ENCODE assay signal across 16 cellular contexts in the genomic region with DNA sequence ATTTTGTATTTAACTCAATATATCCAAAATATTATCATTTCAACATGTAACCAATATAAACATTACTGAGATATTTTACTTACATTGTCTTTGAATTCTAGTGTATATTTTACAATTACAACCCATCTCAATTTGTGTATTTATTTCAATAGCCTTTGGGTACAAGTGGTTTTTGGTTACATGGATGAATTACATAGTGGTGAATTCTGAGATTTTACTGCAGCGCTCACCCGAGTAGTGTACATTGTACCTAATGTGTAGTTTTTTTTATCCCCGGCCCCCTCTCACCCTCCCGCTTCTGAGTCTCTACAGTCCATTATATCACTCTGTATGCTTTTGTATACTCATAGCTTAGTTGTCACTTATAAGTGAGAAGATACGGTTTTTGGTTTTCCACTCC.
DNase-seq lines count a peak whose midpoint lies in the region; ATAC-seq and TF ChIP-seq lines count a peak whose summit lies in the region.
"Had no signal": no experiment of that assay in that cellular context is flagged by ENCODE, and none has a peak within 500 bp of the region (broad histone marks: within the 10 kb centered on the region; RNA-seq: fewer than 3 reads in every experiment).

No MANE protein-coding gene starts in this region.

- H3K9me3 ChIP-seq in HEK293 (ENCODE audit: control insufficient read depth, insufficient read depth, low read depth, low read length): no peaks in the 10 kb centered on the region
- H3K9me3 ChIP-seq: A549, BE2C, Caco-2 had no signal

- no peaks in the 10 kb centered on the region for H3K4me1 ChIP-seq in HEK293 (ENCODE audit: control insufficient read depth, insufficient read depth, low read length)
- H3K4me1 ChIP-seq: A549, BE2C, Caco-2 had no signal

- no peak overlapping the region for H3K27ac ChIP-seq in HEK293 (ENCODE audit: extremely low read depth, low read depth, low read length)
- H3K27ac ChIP-seq: A549, C4-2B had no signal

- ATAC-seq in HG03439 (IDR thresholded peaks at IDR 0.05; ENCODE audit: unreplicated experiment): no peak
- ATAC-seq: A549, GM23338, HepG2 had no signal

- H3K27ac Mint-ChIP-seq in MCF 10A (ENCODE audit: low read depth, unreplicated experiment): no peak overlapping the region
- H3K27ac Mint-ChIP-seq: CD4-positive, alpha-beta memory T cell; GM23338 had no signal

- BruUV-seq in MCF 10A (replicated peaks; lab: Mats Ljungman, UMichigan): no TSS peak

- H3K4me3 ChIP-seq in HEK293 (ENCODE audit: low read depth, low read length): no peak overlapping the region
- H3K4me3 ChIP-seq: A549, GM23338 had no signal

- POLR2A ChIA-PET in HEK293 (lab: Yijun Ruan, JAX) (no interaction called here), HEK293T (lab: Yijun Ruan, JAX) (no interaction called here), MCF 10A (lab: Yijun Ruan, JAX) (no interaction called here)

- no peaks in the 10 kb centered on the region for H3K27me3 Mint-ChIP-seq in MCF 10A (ENCODE audit: insufficient read depth, unreplicated experiment)

- H3K9me3 Mint-ChIP-seq in MCF 10A (ENCODE audit: unreplicated experiment): no peaks in the 10 kb centered on the region
- H3K9me3 Mint-ChIP-seq: CD4-positive, alpha-beta memory T cell; GM23338 had no signal

- CTCF ChIA-PET in HEK293 (lab: Yijun Ruan, JAX) (no interaction called here), HEK293T (lab: Yijun Ruan, JAX) (no interaction called here), MCF 10A (lab: Yijun Ruan, JAX) (no interaction called here)

- H3K36me3 Mint-ChIP-seq in MCF 10A (ENCODE audit: insufficient read depth, unreplicated experiment): no peaks in the 10 kb centered on the region
- H3K36me3 Mint-ChIP-seq: CD4-positive, alpha-beta memory T cell had no signal

- peaks cover 15% of the 10 kb centered on the region for H3K4me1 Mint-ChIP-seq in MCF 10A (ENCODE audit: insufficient read depth, unreplicated experiment)
- H3K4me1 Mint-ChIP-seq: GM23338 had no signal

- no peak overlapping the region for H3K4me3 Mint-ChIP-seq in MCF 10A (ENCODE audit: unreplicated experiment)
- H3K4me3 Mint-ChIP-seq: CD4-positive, alpha-beta memory T cell; GM23338 had no signal

- intact Hi-C loops in MCF 10A (cut with micrococcal nuclease): loop anchor here (5.0 kb wide), 1 partner anchor 48 kb away; no protein-coding TSS in a partner anchor

- no peak for TF ChIP-seq CTCF in HEK293 (tag by site-specific recombination; IDR thresholded peaks at IDR 0.05)
- no peak for TF ChIP-seq CTCF in MCF 10A (IDR thresholded peaks at IDR 0.05; ENCODE audit: unreplicated experiment)

- no peak for DNase-seq in HEK293T (ENCODE audit: extremely low spot score)
- peak; percentile 5 for DNase-seq in NCI-H2107 (lab: John Stamatoyannopoulos, UW)
- peak; percentile 2 for DNase-seq in NCI-H748 treated with DMSO at 0.1 percent for 48 hours (lab: John Stamatoyannopoulos, UW)
- no peak for DNase-seq in MCF 10A (ENCODE audit: unreplicated experiment)
- DNase-seq: BE2C; Caco-2; CD4-positive, alpha-beta memory T cell; DND-41; GDM1; H7 had no signal

- H3K36me3 ChIP-seq in HEK293 (ENCODE audit: control insufficient read depth in 2 of 2, insufficient read depth in 1 of 2, low read length in 2 of 2): no peaks in the 10 kb centered on the region
- H3K36me3 ChIP-seq: BE2C had no signal

TF ChIP-seq in HEK293, 187 proteins besides CTCF, POLR2A, EP300 and RAD21 (continues in another document):
- TF ChIP-seq ZSCAN30 (tag by site-specific recombination; IDR thresholded peaks at IDR 0.05): no peak
- no peak for TF ChIP-seq ZNF558 (tag by site-specific recombination; IDR thresholded peaks at IDR 0.05)
- TF ChIP-seq SP3 (tag by site-specific recombination; IDR thresholded peaks at IDR 0.05): no peak
- TF ChIP-seq ZNF843 (tag by site-specific recombination; IDR thresholded peaks at IDR 0.05): 0 out of 2 replicates have a peak, but pooled peaks have one; percentile 14
- TF ChIP-seq YY1 (tag by site-specific recombination; IDR thresholded peaks at IDR 0.05): no peak
- no peak for TF ChIP-seq ZBTB8A (tag by site-specific recombination; IDR thresholded peaks at IDR 0.05)
- TF ChIP-seq, protein P1, sequence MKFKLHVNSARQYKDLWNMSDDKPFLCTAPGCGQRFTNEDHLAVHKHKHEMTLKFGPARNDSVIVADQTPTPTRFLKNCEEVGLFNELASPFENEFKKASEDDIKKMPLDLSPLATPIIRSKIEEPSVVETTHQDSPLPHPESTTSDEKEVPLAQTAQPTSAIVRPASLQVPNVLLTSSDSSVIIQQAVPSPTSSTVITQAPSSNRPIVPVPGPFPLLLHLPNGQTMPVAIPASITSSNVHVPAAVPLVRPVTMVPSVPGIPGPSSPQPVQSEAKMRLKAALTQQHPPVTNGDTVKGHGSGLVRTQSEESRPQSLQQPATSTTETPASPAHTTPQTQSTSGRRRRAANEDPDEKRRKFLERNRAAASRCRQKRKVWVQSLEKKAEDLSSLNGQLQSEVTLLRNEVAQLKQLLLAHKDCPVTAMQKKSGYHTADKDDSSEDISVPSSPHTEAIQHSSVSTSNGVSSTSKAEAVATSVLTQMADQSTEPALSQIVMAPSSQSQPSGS (tag by site-specific recombination; IDR thresholded peaks at IDR 0.05; ENCODE audit: low read depth): no peak
- no peak for TF ChIP-seq GLIS1 (tag by site-specific recombination; IDR thresholded peaks at IDR 0.05)
- no peak for TF ChIP-seq ZNF596 (tag by site-specific recombination; IDR thresholded peaks at IDR 0.05)
- TF ChIP-seq ZNF292 (tag by site-specific recombination; IDR thresholded peaks at IDR 0.05; ENCODE audit: borderline replicate concordance, low read depth): no peak
- TF ChIP-seq ZNF776 (tag by site-specific recombination; IDR thresholded peaks at IDR 0.05; ENCODE audit: borderline replicate concordance): no peak
- TF ChIP-seq ZNF174 (tag by site-specific recombination; IDR thresholded peaks at IDR 0.05): no peak
- TF ChIP-seq, protein P2, sequence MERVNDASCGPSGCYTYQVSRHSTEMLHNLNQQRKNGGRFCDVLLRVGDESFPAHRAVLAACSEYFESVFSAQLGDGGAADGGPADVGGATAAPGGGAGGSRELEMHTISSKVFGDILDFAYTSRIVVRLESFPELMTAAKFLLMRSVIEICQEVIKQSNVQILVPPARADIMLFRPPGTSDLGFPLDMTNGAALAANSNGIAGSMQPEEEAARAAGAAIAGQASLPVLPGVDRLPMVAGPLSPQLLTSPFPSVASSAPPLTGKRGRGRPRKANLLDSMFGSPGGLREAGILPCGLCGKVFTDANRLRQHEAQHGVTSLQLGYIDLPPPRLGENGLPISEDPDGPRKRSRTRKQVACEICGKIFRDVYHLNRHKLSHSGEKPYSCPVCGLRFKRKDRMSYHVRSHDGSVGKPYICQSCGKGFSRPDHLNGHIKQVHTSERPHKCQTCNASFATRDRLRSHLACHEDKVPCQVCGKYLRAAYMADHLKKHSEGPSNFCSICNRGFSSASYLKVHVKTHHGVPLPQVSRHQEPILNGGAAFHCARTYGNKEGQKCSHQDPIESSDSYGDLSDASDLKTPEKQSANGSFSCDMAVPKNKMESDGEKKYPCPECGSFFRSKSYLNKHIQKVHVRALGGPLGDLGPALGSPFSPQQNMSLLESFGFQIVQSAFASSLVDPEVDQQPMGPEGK (tag by site-specific recombination; IDR thresholded peaks at IDR 0.05): no peak

TF ChIP-seq in HEK293T, 16 proteins besides CTCF, POLR2A, EP300 and RAD21:
- TF ChIP-seq ZNF384 (IDR thresholded peaks at IDR 0.05) (peak; percentile 74), NFRKB (IDR thresholded peaks at IDR 0.05) (no peak), CTBP1 (IDR thresholded peaks at IDR 0.05; ENCODE audit: borderline replicate concordance) (0 out of 2 replicates have a peak, but pooled peaks have one; percentile 46)

Comparison
In these comparisons a context has a peak if more than half of its experiments do, and no peak if none do; other contexts are left out.
1. DNase-seq: peak in NCI-H2107 (single experiment) and NCI-H748 treated with DMSO at 0.1 percent for 48 hours (single experiment); none in HEK293T (single experiment) and MCF 10A (single experiment).